Comparison of ENCODE assay signal across 16 cellular contexts in the genomic region with DNA sequence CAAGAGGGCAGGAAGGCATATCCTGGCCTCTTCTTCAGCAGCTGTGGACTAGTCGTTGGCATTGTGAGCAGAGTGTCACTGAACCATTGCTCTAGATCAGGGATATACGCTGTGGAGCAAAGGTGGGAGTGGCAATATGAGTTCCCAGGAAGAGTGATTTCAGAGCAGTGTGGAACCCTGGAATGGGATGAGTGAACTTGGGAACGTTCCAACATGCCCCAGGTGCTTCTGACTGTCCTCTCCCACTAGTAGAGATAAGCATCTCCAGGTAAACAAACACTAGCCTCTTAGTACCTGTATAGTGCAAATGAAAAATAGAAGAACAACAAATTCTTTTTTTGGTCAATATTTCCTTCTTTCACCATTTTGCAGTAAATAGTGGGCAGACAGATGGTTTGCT.
A peak's percentile ranks its signal among the peaks of the same experiment; 100 is the strongest.
DNase-seq lines count a peak whose midpoint lies in the region; ATAC-seq and TF ChIP-seq lines count a peak whose summit lies in the region.
"Had no signal": no experiment of that assay in that cellular context is flagged by ENCODE, and none has a peak within 500 bp of the region (broad histone marks: within the 10 kb centered on the region; RNA-seq: fewer than 3 reads in every experiment).

No MANE protein-coding gene starts in this region.

- POLR2A ChIA-PET in RWPE1 (lab: Yijun Ruan, JAX; ENCODE audit: low non-redundant PET): no interaction called here

- TF ChIP-seq CTCF in foreskin keratinocyte (conservative IDR thresholded peaks at IDR 0.05): no peak
- TF ChIP-seq CTCF in RWPE1 (conservative IDR thresholded peaks at IDR 0.05; ENCODE audit: low read depth): no peak
- TF ChIP-seq CTCF in dorsolateral prefrontal cortex (IDR thresholded peaks at IDR 0.05 in 54 of 56, conservative IDR thresholded peaks at IDR 0.05 in 2 of 56; ENCODE audit: low read depth in 1 of 56, partially characterized antibody in 56 of 56): no peak

- ATAC-seq in foreskin keratinocyte: peak; percentile 56
- ATAC-seq: SK-N-SH treated with all-trans-retinoic acid at 6 μM for 48 hours had no signal

- peak; percentile 21 for DNase-seq in NCI-H2171 treated with DMSO at 0.1 percent for 48 hours (lab: John Stamatoyannopoulos, UW)
- no peak for DNase-seq in NCI-H2171 (lab: John Stamatoyannopoulos, UW)
- DNase-seq in DMS53 treated with DMSO at 0.1 percent for 48 hours (lab: John Stamatoyannopoulos, UW; ENCODE audit: unreplicated experiment): peak; percentile 90
- DNase-seq in NCI-H69 (lab: John Stamatoyannopoulos, UW): peak; percentile 13
- DNase-seq in foreskin keratinocyte: peak; percentile 10 to 53
- DNase-seq in RWPE1 (ENCODE audit: low spot score): no peak
- DNase-seq in dorsolateral prefrontal cortex: no peak
- DNase-seq: AML-193; C1 segment of cervical spinal cord; CD8-positive, alpha-beta memory T cell; DMS79 treated with DMSO at 0.1 percent for 48 hours; KG1; NCI-H1694; NCI-H226; NCI-H748 treated with DMSO at 0.1 percent for 48 hours had no signal

- CTCF ChIA-PET in RWPE1 (lab: Yijun Ruan, JAX): no interaction called here

- no peak overlapping the region for H3K27ac ChIP-seq in foreskin keratinocyte
- H3K27ac ChIP-seq in RWPE1: no peak overlapping the region
- H3K27ac ChIP-seq in dorsolateral prefrontal cortex: no peak overlapping the region

- intact Hi-C loops in dorsolateral prefrontal cortex (cut with DNase I): no loop called here

- H3K4me1 ChIP-seq in foreskin keratinocyte: no peaks in the 10 kb centered on the region

- no peak overlapping the region for H3K4me3 ChIP-seq in dorsolateral prefrontal cortex

- peaks cover 6% of the 10 kb centered on the region for H3K27me3 ChIP-seq in foreskin keratinocyte
- H3K27me3 ChIP-seq in dorsolateral prefrontal cortex: peaks cover 0 to 22% (median 0%) of the 10 kb centered on the region in 45 donors

Comparison
In these comparisons a context has a peak if more than half of its experiments do, and no peak if none do; other contexts are left out.
1. DNase-seq: peak in NCI-H2171 treated with DMSO at 0.1 percent for 48 hours (single experiment), DMS53 treated with DMSO at 0.1 percent for 48 hours (single experiment), NCI-H69 (single experiment) and foreskin keratinocyte (2 of 2); none in NCI-H2171 (single experiment), RWPE1 (single experiment) and dorsolateral prefrontal cortex (0 of 10).